In genomic region chr12:10015450-10015849, GRCh38 we compare ENCODE assay signal across 31 cellular contexts. TPM values are rescaled to one million over a fixed set of nuclear protein-coding genes. Genes with fewer than 3 reads are reported as not detected.
"Had no signal": no experiment of that assay in that cellular context is flagged by ENCODE, and none has a peak within 500 bp of the region (broad histone marks: within the 10 kb centered on the region; RNA-seq: fewer than 3 reads in every experiment).

No MANE protein-coding gene starts in this region.

- H3K27ac Mint-ChIP-seq: stimulated activated effector memory CD8-positive, alpha-beta T cell treated with anti-CD3 and anti-CD28 coated beads, Interleukin-12 subunit alpha, Interleukin-12 subunit beta, amount 100 ng/mL, for 72 hours; stimulated activated memory B cell treated with anti-CD40 and anti-IgM and Interleukin-4, amounts not matched to agents 10 μg/mL and 1 μg/mL and 100 μg/mL, for 72 hours; stimulated activated naive B cell treated with anti-CD40 and anti-IgM and Interleukin-4, amounts not matched to agents 10 μg/mL and 1 μg/mL and 100 μg/mL, for 72 hours; stimulated activated naive CD8-positive, alpha-beta T cell treated with anti-CD3 and anti-CD28 coated beads, Interleukin-15, amount 100 ng/mL, for 72 hours; stimulated activated naive CD8-positive, alpha-beta T cell treated with anti-CD3 and anti-CD28 coated beads, Interleukin-15, Interleukin-2, amounts not matched to agents 100 ng/mL and 50 ng/mL, for 24 hours; type B pancreatic cell had no signal

- H3K4me3 Mint-ChIP-seq: stimulated activated effector memory CD8-positive, alpha-beta T cell treated with anti-CD3 and anti-CD28 coated beads, Interleukin-12 subunit alpha, Interleukin-12 subunit beta, amount 100 ng/mL, for 72 hours; stimulated activated memory B cell treated with anti-CD40 and anti-IgM and Interleukin-4, amounts not matched to agents 10 μg/mL and 1 μg/mL and 100 μg/mL, for 72 hours; stimulated activated naive B cell treated with anti-CD40 and anti-IgM and Interleukin-4, amounts not matched to agents 10 μg/mL and 1 μg/mL and 100 μg/mL, for 72 hours; stimulated activated naive CD8-positive, alpha-beta T cell treated with anti-CD3 and anti-CD28 coated beads, Interleukin-15, amount 100 ng/mL, for 72 hours; stimulated activated naive CD8-positive, alpha-beta T cell treated with anti-CD3 and anti-CD28 coated beads, Interleukin-15, Interleukin-2, amounts not matched to agents 100 ng/mL and 50 ng/mL, for 24 hours; type B pancreatic cell had no signal

- ATAC-seq: stimulated activated effector memory CD8-positive, alpha-beta T cell treated with anti-CD3 and anti-CD28 coated beads, Interleukin-12 subunit alpha, Interleukin-12 subunit beta, amount 100 ng/mL, for 72 hours; stimulated activated memory B cell treated with anti-CD40 and anti-IgM and Interleukin-4, amounts not matched to agents 10 μg/mL and 1 μg/mL and 100 μg/mL, for 72 hours; stimulated activated naive B cell treated with anti-CD40 and anti-IgM and Interleukin-4, amounts not matched to agents 10 μg/mL and 1 μg/mL and 100 μg/mL, for 72 hours; stimulated activated naive CD8-positive, alpha-beta T cell treated with anti-CD3 and anti-CD28 coated beads, Interleukin-15, amount 100 ng/mL, for 72 hours; stimulated activated naive CD8-positive, alpha-beta T cell treated with anti-CD3 and anti-CD28 coated beads, Interleukin-15, Interleukin-2, amounts not matched to agents 100 U/mL and 50 U/mL, for 24 hours; upper lobe of right lung had no signal

- H3K9me3 ChIP-seq: stomach, suprapubic skin, testis, thoracic aorta, thyroid gland, tibial nerve, transverse colon, upper lobe of left lung, upper lobe of right lung, uterus, vagina had no signal

- H3K4me1 Mint-ChIP-seq: stimulated activated effector memory CD8-positive, alpha-beta T cell treated with anti-CD3 and anti-CD28 coated beads, Interleukin-12 subunit alpha, Interleukin-12 subunit beta, amount 100 ng/mL, for 72 hours; stimulated activated memory B cell treated with anti-CD40 and anti-IgM and Interleukin-4, amounts not matched to agents 10 μg/mL and 1 μg/mL and 100 μg/mL, for 72 hours; stimulated activated naive B cell treated with anti-CD40 and anti-IgM and Interleukin-4, amounts not matched to agents 10 μg/mL and 1 μg/mL and 100 μg/mL, for 72 hours; stimulated activated naive CD8-positive, alpha-beta T cell treated with anti-CD3 and anti-CD28 coated beads, Interleukin-15, amount 100 ng/mL, for 72 hours had no signal

- H3K27me3 ChIP-seq: stomach, suprapubic skin, testis, thyroid gland, tibial nerve, transverse colon, upper lobe of left lung, upper lobe of right lung, uterus, vagina had no signal

- H3K36me3 Mint-ChIP-seq: stimulated activated effector memory CD8-positive, alpha-beta T cell treated with anti-CD3 and anti-CD28 coated beads, Interleukin-12 subunit alpha, Interleukin-12 subunit beta, amount 100 ng/mL, for 72 hours; stimulated activated memory B cell treated with anti-CD40 and anti-IgM and Interleukin-4, amounts not matched to agents 10 μg/mL and 1 μg/mL and 100 μg/mL, for 72 hours; stimulated activated naive B cell treated with anti-CD40 and anti-IgM and Interleukin-4, amounts not matched to agents 10 μg/mL and 1 μg/mL and 100 μg/mL, for 72 hours; type B pancreatic cell had no signal

- H3K9me3 Mint-ChIP-seq: stimulated activated effector memory CD8-positive, alpha-beta T cell treated with anti-CD3 and anti-CD28 coated beads, Interleukin-12 subunit alpha, Interleukin-12 subunit beta, amount 100 ng/mL, for 72 hours; stimulated activated memory B cell treated with anti-CD40 and anti-IgM and Interleukin-4, amounts not matched to agents 10 μg/mL and 1 μg/mL and 100 μg/mL, for 72 hours; stimulated activated naive B cell treated with anti-CD40 and anti-IgM and Interleukin-4, amounts not matched to agents 10 μg/mL and 1 μg/mL and 100 μg/mL, for 72 hours; stimulated activated naive CD8-positive, alpha-beta T cell treated with anti-CD3 and anti-CD28 coated beads, Interleukin-15, amount 100 ng/mL, for 72 hours; stimulated activated naive CD8-positive, alpha-beta T cell treated with anti-CD3 and anti-CD28 coated beads, Interleukin-15, Interleukin-2, amounts not matched to agents 100 ng/mL and 50 ng/mL, for 24 hours; type B pancreatic cell had no signal

- H3K4me1 ChIP-seq: suprapubic skin, testis, thyroid gland, upper lobe of left lung, upper lobe of right lung, uterus, vagina had no signal

- H3K27ac ChIP-seq: stomach, suprapubic skin, testis, thoracic aorta, thyroid gland, tibial nerve, transverse colon, upper lobe of left lung, upper lobe of right lung, uterus, vagina had no signal

- DNase-seq: stimulated activated CD4-positive, alpha-beta T cell treated with anti-CD3 and anti-CD28 coated beads, Interleukin-2, amount 100 ng/mL, for 48 hours; stimulated activated CD4-positive, alpha-beta T cell treated with anti-CD3 and anti-CD28 coated beads, Interleukin-4, amount 100 ng/mL, for 1 hour; stimulated activated CD4-positive, alpha-beta T cell treated with anti-CD3 and anti-CD28 coated beads, Interleukin-4, amount 100 ng/mL, for 24 hours; stimulated activated CD4-positive, alpha-beta T cell treated with anti-CD3 and anti-CD28 coated beads, Interleukin-4, amount 100 ng/mL, for 4 hours; stimulated activated CD8-positive, alpha-beta memory T cell treated with anti-CD3 and anti-CD28 coated beads, Interleukin-4, amount 100 ng/mL, for 48 hours; stimulated activated naive B cell treated with anti-CD40 and anti-IgM and Interleukin-4, amounts not matched to agents 10 μg/mL and 1 μg/mL and 100 μg/mL, for 72 hours; stimulated activated naive CD4-positive, alpha-beta T cell; stimulated activated naive CD4-positive, alpha-beta T cell treated with Interleukin-2 at 50 U/mL for 16 hours; stimulated activated naive CD8-positive, alpha-beta T cell treated with anti-CD3 and anti-CD28 coated beads, Interleukin-15, amount 100 ng/mL, for 72 hours; stimulated activated naive CD8-positive, alpha-beta T cell treated with anti-CD3 and anti-CD28 coated beads, Interleukin-15, Interleukin-2, amounts not matched to agents 100 U/mL and 50 U/mL, for 24 hours; stomach; substantia nigra; testis; thyroid gland; transverse colon; trophoblast cell; upper lobe of left lung; upper lobe of right lung; uterus had no signal

- H3K4me3 ChIP-seq: stomach, suprapubic skin, testis, thoracic aorta, thyroid gland, tibial nerve, transverse colon, upper lobe of left lung, upper lobe of right lung, uterus, vagina had no signal

- H3K36me3 ChIP-seq: stomach, suprapubic skin, thoracic aorta, thyroid gland, tibial nerve, transverse colon, upper lobe of left lung, upper lobe of right lung, uterus, vagina had no signal

RNA-seq across cellular contexts. Expression of gene CLEC12B, which starts 5.0 kb away (rescaled TPM):
- total RNA-seq: temporal lobe, thoracic aorta, transverse colon, ureter, uterus, vagina had no signal

RNA-seq across cellular contexts. Expression of gene CLEC9A, which starts 15.0 kb away (rescaled TPM):
- total RNA-seq: subcutaneous adipose tissue, suprapubic skin, temporal lobe, thoracic aorta, thyroid gland, vagina had no signal

RNA-seq across cellular contexts. Expression of gene CLEC1B, which starts 16.5 kb away (rescaled TPM):
- total RNA-seq: subcutaneous adipose tissue, suprapubic skin, temporal lobe, thoracic aorta, thyroid gland, tibial nerve, transverse colon, upper lobe of right lung, ureter, urinary bladder, vagina had no signal

RNA-seq across cellular contexts. Expression of gene CLEC12A, which starts 44.2 kb away (rescaled TPM):
- total RNA-seq: vagina had no signal
